In genomic region chr15:41692049-41692448, GRCh38 we compare ENCODE assay signal across 12 cellular contexts. TPM values are rescaled to one million over a fixed set of nuclear protein-coding genes. Genes with fewer than 3 reads are reported as not detected.
DNase-seq lines count a peak whose midpoint lies in the region; ATAC-seq and TF ChIP-seq lines count a peak whose summit lies in the region.
"Had no signal": no experiment of that assay in that cellular context is flagged by ENCODE, and none has a peak within 500 bp of the region (broad histone marks: within the 10 kb centered on the region; RNA-seq: fewer than 3 reads in every experiment).

No MANE protein-coding gene starts in this region.

- H3K4me1 Mint-ChIP-seq in activated naive CD4-positive, alpha-beta T cell treated with anti-CD3 and anti-CD28 coated beads for 36 hours (ENCODE audit: low read depth) = peaks cover 74% of the 10 kb centered on the region
- H3K4me1 Mint-ChIP-seq in osteocyte (ENCODE audit: unreplicated experiment) = peaks cover 32% of the 10 kb centered on the region

- TF ChIP-seq CTCF in osteocyte (IDR thresholded peaks at IDR 0.05) = no peak

- H3K36me3 ChIP-seq in Karpas-422 (ENCODE audit: insufficient read depth, low read length) = peaks cover 9% of the 10 kb centered on the region; the same call in 1 of the 2 replicates
- H3K36me3 ChIP-seq: cardiac muscle cell had no signal

- DNase-seq in activated naive CD4-positive, alpha-beta T cell treated with anti-CD3 and anti-CD28 coated beads for 36 hours = peak; percentile 8
- no peak for DNase-seq in activated naive CD4-positive, alpha-beta T cell treated with anti-CD3 and anti-CD28 coated beads, Interleukin-2, amount 50 U/mL, for 16 hours
- no peak for DNase-seq in Karpas-422
- peak; percentile 22 for DNase-seq in cerebellar cortex (ENCODE audit: low spot score)
- no peak for DNase-seq in osteocyte (ENCODE audit: extremely low spot score, unreplicated experiment)
- no peak for DNase-seq in middle frontal gyrus (ENCODE audit: extremely low spot score, low spot score)
- no peak for DNase-seq in NCI-H2081 (lab: John Stamatoyannopoulos, UW)
- DNase-seq: hypothalamus, MV-4-11 had no signal

- intact Hi-C loops in activated naive CD4-positive, alpha-beta T cell treated with anti-CD3 and anti-CD28 coated beads for 36 hours (cut with micrococcal nuclease) = no loop called here

- no peak overlapping the region for H3K4me3 ChIP-seq in Karpas-422 (ENCODE audit: low read length)
- H3K4me3 ChIP-seq: cardiac muscle cell, lung had no signal

- no peak for ATAC-seq in GM18502 (IDR thresholded peaks at IDR 0.05; ENCODE audit: poor library complexity, unreplicated experiment)

- no peaks in the 10 kb centered on the region for H3K27me3 Mint-ChIP-seq in activated naive CD4-positive, alpha-beta T cell treated with anti-CD3 and anti-CD28 coated beads for 36 hours (ENCODE audit: low read depth)
- H3K27me3 Mint-ChIP-seq in osteocyte (ENCODE audit: unreplicated experiment) = no peaks in the 10 kb centered on the region

- H2AFZ ChIP-seq in Karpas-422 (ENCODE audit: low read length) = no peak overlapping the region

- peaks cover 99% of the 10 kb centered on the region for H3K79me2 ChIP-seq in Karpas-422 (ENCODE audit: low read length)

- peak overlapping the region; percentile 58 for H3K4me3 Mint-ChIP-seq in activated naive CD4-positive, alpha-beta T cell treated with anti-CD3 and anti-CD28 coated beads for 36 hours
- H3K4me3 Mint-ChIP-seq in osteocyte (ENCODE audit: unreplicated experiment) = no peak overlapping the region

- H3K36me3 Mint-ChIP-seq in activated naive CD4-positive, alpha-beta T cell treated with anti-CD3 and anti-CD28 coated beads for 36 hours (ENCODE audit: low read depth) = peaks cover 7% of the 10 kb centered on the region
- peaks cover 6% of the 10 kb centered on the region for H3K36me3 Mint-ChIP-seq in osteocyte (ENCODE audit: unreplicated experiment)

- CTCF ChIA-PET in activated naive CD4-positive, alpha-beta T cell treated with anti-CD3 and anti-CD28 coated beads for 36 hours (lab: Charles Lee) = no interaction called here

- H3K9me2 ChIP-seq in Karpas-422 (replicated peaks; ENCODE audit: insufficient read depth, low read length) = no peaks in the 10 kb centered on the region

- H3K27ac ChIP-seq in Karpas-422 (ENCODE audit: low read length) = peak overlapping the region; percentile 38

- H3K27ac Mint-ChIP-seq in activated naive CD4-positive, alpha-beta T cell treated with anti-CD3 and anti-CD28 coated beads for 36 hours = peak overlapping the region; percentile 90
- peak overlapping the region; percentile 66 for H3K27ac Mint-ChIP-seq in osteocyte (ENCODE audit: unreplicated experiment)

- no peak overlapping the region for H3K4me2 ChIP-seq in Karpas-422 (ENCODE audit: low read depth, low read length, poor library complexity, severe bottlenecking)

- H3K4me1 ChIP-seq in Karpas-422 (ENCODE audit: low read length) = peaks cover 77% of the 10 kb centered on the region

- 0 out of 2 replicates have a peak, but pooled peaks cover 6% of the 10 kb centered on the region for H4K20me1 ChIP-seq in Karpas-422 (ENCODE audit: insufficient read depth, low read depth, low read length)

- H3K9me3 Mint-ChIP-seq in activated naive CD4-positive, alpha-beta T cell treated with anti-CD3 and anti-CD28 coated beads for 36 hours = no peaks in the 10 kb centered on the region
- no peaks in the 10 kb centered on the region for H3K9me3 Mint-ChIP-seq in osteocyte (ENCODE audit: unreplicated experiment)

- H3K9me3 ChIP-seq in Karpas-422 (ENCODE audit: low read length) = no peaks in the 10 kb centered on the region

- no peak overlapping the region for H3K9ac ChIP-seq in Karpas-422 (ENCODE audit: low read length)

- H3K27me3 ChIP-seq in Karpas-422 (ENCODE audit: low read length) = no peaks in the 10 kb centered on the region
- H3K27me3 ChIP-seq: cardiac muscle cell had no signal

RNA-seq across cellular contexts. Expression of gene MGA, which starts 31.8 kb away (rescaled TPM):
- 10 to 100 TPM; 27.4 to 28.3 TPM for total RNA-seq in activated naive CD4-positive, alpha-beta T cell treated with anti-CD3 and anti-CD28 coated beads for 36 hours
- 40.0 and 68.1 TPM in 2 replicates for total RNA-seq in Karpas-422 (2014; rRNA removed; shearing (Covaris generic); ENCODE audit: low replicate concordance)
- total RNA-seq in osteocyte = 47.2 and 50.1 TPM in 2 replicates

Comparison
In these comparisons a context has a peak if more than half of its experiments do, and no peak if none do; other contexts are left out.
1. DNase-seq: peak in activated naive CD4-positive, alpha-beta T cell treated with anti-CD3 and anti-CD28 coated beads for 36 hours (single experiment) and cerebellar cortex (single experiment); none in activated naive CD4-positive, alpha-beta T cell treated with anti-CD3 and anti-CD28 coated beads, Interleukin-2, amount 50 U/mL, for 16 hours (single experiment), Karpas-422 (single experiment), osteocyte (single experiment), middle frontal gyrus (single experiment) and NCI-H2081 (0 of 2).